ENCODE assay signal across 9 cellular contexts in genomic region chr15:29570121-29570930, GRCh38.
DNase-seq lines count a peak whose midpoint lies in the region; ATAC-seq and TF ChIP-seq lines count a peak whose summit lies in the region.
"Had no signal": no experiment of that assay in that cellular context is flagged by ENCODE, and none has a peak within 500 bp of the region (broad histone marks: within the 10 kb centered on the region; RNA-seq: fewer than 3 reads in every experiment).

No MANE protein-coding gene starts in this region.

- TF ChIP-seq POLR2A in ovary (IDR thresholded peaks at IDR 0.05): no peak

- peak overlapping the region; percentile 57 for H3K9ac ChIP-seq in NT2/D1 (ENCODE audit: insufficient read length, low read depth)

- POLR2A ChIA-PET in CD4-positive, alpha-beta T cell (lab: Charles Lee): no interaction called here

- H3K27me3 Mint-ChIP-seq in glutamatergic neuron (ENCODE audit: unreplicated experiment) (peaks cover 18% of the 10 kb centered on the region), CD14-positive monocyte (ENCODE audit: low read depth in 3 of 3) (peaks cover 47 to 60% (median 56%) of the 10 kb centered on the region in 3 donors)
- H3K27me3 Mint-ChIP-seq in CD4-positive, alpha-beta T cell: peaks cover 68% of the 10 kb centered on the region

- H3K4me1 ChIP-seq in NT2/D1 (ENCODE audit: insufficient read depth, insufficient read length) (no peaks in the 10 kb centered on the region), ovary (ENCODE audit: insufficient read depth) (peaks cover 1% of the 10 kb centered on the region)

- intact Hi-C loops in ovary (cut with DNase I) (no loop called here), CD14-positive monocyte (cut with micrococcal nuclease) (no loop called here)
- intact Hi-C loops in CD4-positive, alpha-beta T cell (cut with DNase I, micrococcal nuclease): no loop called here

- 0 to 1% (median 1%) methylated on average over 54 to 127 of the region's 130 CpGs for WGBS in ovary, 3 donors

- H3K4me1 Mint-ChIP-seq in glutamatergic neuron (ENCODE audit: low read depth, unreplicated experiment) (peaks cover 5% of the 10 kb centered on the region), CD14-positive monocyte (no peaks in the 10 kb centered on the region)
- peaks cover 10% of the 10 kb centered on the region for H3K4me1 Mint-ChIP-seq in CD4-positive, alpha-beta T cell (ENCODE audit: low read depth)

- DNase-seq in DMS114 treated with DMSO at 0.1 percent for 48 hours (lab: John Stamatoyannopoulos, UW; ENCODE audit: unreplicated experiment): peak; percentile 5
- DNase-seq in NT2/D1 (ENCODE audit: low read depth, low spot score): no peak
- DNase-seq in glutamatergic neuron: peak; percentile 61
- DNase-seq in ovary: no peak
- no peak for DNase-seq in NCI-H2196 treated with DMSO at 0.1 percent for 48 hours (lab: John Stamatoyannopoulos, UW; ENCODE audit: unreplicated experiment)
- DNase-seq in CD14-positive monocyte (ENCODE audit: low spot score): no peak
- no peak for DNase-seq in CD4-positive, alpha-beta T cell
- DNase-seq: activated effector memory CD4-positive, alpha-beta T cell treated with Interleukin-2 at 50 U/mL for 16 hours had no signal

- no peak overlapping the region for H3K27ac ChIP-seq in ovary
- H3K27ac ChIP-seq in CD4-positive, alpha-beta T cell (ENCODE audit: low read depth, low read length): no peak overlapping the region

- H3K27me3 ChIP-seq in NT2/D1 (ENCODE audit: insufficient read depth, insufficient read length) (peaks cover 38% of the 10 kb centered on the region), ovary (no peaks in the 10 kb centered on the region)
- H3K27me3 ChIP-seq in CD4-positive, alpha-beta T cell (ENCODE audit: control insufficient read depth, insufficient read depth, low read length): peaks cover 61% of the 10 kb centered on the region

- TF ChIP-seq CTCF in glutamatergic neuron (IDR thresholded peaks at IDR 0.05; ENCODE audit: partially characterized antibody, unreplicated experiment): no peak
- no peak for TF ChIP-seq CTCF in ovary (IDR thresholded peaks at IDR 0.05)
- no peak for TF ChIP-seq CTCF in CD14-positive monocyte (IDR thresholded peaks at IDR 0.05)
- TF ChIP-seq CTCF in CD4-positive, alpha-beta T cell (IDR thresholded peaks at IDR 0.05): no peak

- H3K36me3 Mint-ChIP-seq in glutamatergic neuron (ENCODE audit: unreplicated experiment): peaks cover 4% of the 10 kb centered on the region
- H3K36me3 Mint-ChIP-seq in CD14-positive monocyte: peaks cover 2% of the 10 kb centered on the region in 2 donors
- H3K36me3 Mint-ChIP-seq in CD4-positive, alpha-beta T cell (ENCODE audit: low read depth): no peaks in the 10 kb centered on the region

- H3K9me3 Mint-ChIP-seq in glutamatergic neuron (ENCODE audit: unreplicated experiment): peaks cover 9% of the 10 kb centered on the region
- H3K9me3 Mint-ChIP-seq in CD14-positive monocyte: peaks cover 6 to 42% (median 16%) of the 10 kb centered on the region in 7 donors
- no peaks in the 10 kb centered on the region for H3K9me3 Mint-ChIP-seq in CD4-positive, alpha-beta T cell

- CTCF ChIA-PET in CD4-positive, alpha-beta T cell (lab: Charles Lee): no interaction called here

- H3K4me3 Mint-ChIP-seq in glutamatergic neuron (ENCODE audit: unreplicated experiment) (no peak overlapping the region), CD14-positive monocyte (no peak overlapping the region)
- H3K4me3 Mint-ChIP-seq in CD4-positive, alpha-beta T cell: no peak overlapping the region

- H3K4me3 ChIP-seq in NT2/D1 (ENCODE audit: insufficient read length, low read depth) (peak overlapping the region; percentile 45), ovary (peak overlapping the region; percentile 32)

- H3K9me3 ChIP-seq in NT2/D1 (ENCODE audit: insufficient read depth, low read length) (no peaks in the 10 kb centered on the region), ovary (no peaks in the 10 kb centered on the region)
- H3K9me3 ChIP-seq in CD4-positive, alpha-beta T cell (ENCODE audit: control insufficient read depth, low read length): no peaks in the 10 kb centered on the region

- no peak overlapping the region for H3K27ac Mint-ChIP-seq in glutamatergic neuron (ENCODE audit: unreplicated experiment)
- H3K27ac Mint-ChIP-seq in CD14-positive monocyte: no peak overlapping the region
- H3K27ac Mint-ChIP-seq in CD4-positive, alpha-beta T cell: no peak overlapping the region

- no peak for ATAC-seq in GM18867 (IDR thresholded peaks at IDR 0.05; ENCODE audit: unreplicated experiment)
- ATAC-seq in CD4-positive, alpha-beta T cell (ENCODE audit: poor library complexity): no peak

- H3K36me3 ChIP-seq in NT2/D1 (ENCODE audit: insufficient read depth, insufficient read length, low read length) (no peaks in the 10 kb centered on the region), ovary (no peaks in the 10 kb centered on the region)

- TF ChIP-seq EP300 in ovary (IDR thresholded peaks at IDR 0.05): no peak

Comparison
In these comparisons a context has a peak if more than half of its experiments do, and no peak if none do; other contexts are left out.
1. DNase-seq: peak in DMS114 treated with DMSO at 0.1 percent for 48 hours (single experiment) and glutamatergic neuron (single experiment); none in NT2/D1 (single experiment), ovary (0 of 5), NCI-H2196 treated with DMSO at 0.1 percent for 48 hours (single experiment), CD14-positive monocyte (single experiment) and CD4-positive, alpha-beta T cell (0 of 10).